In genomic region chr4:1762264-1763010, GRCh38 we compare ENCODE assay signal across 2 cellular contexts.
TF ChIP-seq lines count a peak whose summit lies in the region.

No MANE protein-coding gene starts in this region.

TF ChIP-seq in H1, 55 proteins besides CTCF, POLR2A, EP300 and RAD21:
- TF ChIP-seq POU5F1 (IDR thresholded peaks at IDR 0.05; ENCODE audit: low read depth, low read length) (no peak), CTBP2 (IDR thresholded peaks at IDR 0.05; ENCODE audit: borderline replicate concordance, insufficient read depth, insufficient read length, low read length) (no peak), SUZ12 (IDR thresholded peaks at IDR 0.05; ENCODE audit: low read length) (no peak), TAF7 (optimal IDR thresholded peaks at IDR 0.05; ENCODE audit: borderline replicate concordance, low read depth, low read length) (no peak), HDAC2 (IDR thresholded peaks at IDR 0.05; ENCODE audit: borderline replicate concordance in 1 of 2, low read depth in 2 of 2, low read length in 2 of 2) (no peak), PHF8 (conservative IDR thresholded peaks at IDR 0.05; ENCODE audit: low read depth, low read length) (no peak)

TF ChIP-seq in HEK293T, 16 proteins besides CTCF, POLR2A, EP300 and RAD21:
- TF ChIP-seq FOXM1 (IDR thresholded peaks at IDR 0.05; ENCODE audit: borderline replicate concordance) (no peak), SP1 (IDR thresholded peaks at IDR 0.05) (no peak), L3MBTL2 (conservative IDR thresholded peaks at IDR 0.05) (no peak), ELF4 (IDR thresholded peaks at IDR 0.05) (no peak), CTBP1 (IDR thresholded peaks at IDR 0.05; ENCODE audit: borderline replicate concordance) (no peak), ZNF384 (IDR thresholded peaks at IDR 0.05) (no peak), FOXA1 (IDR thresholded peaks at IDR 0.05) (no peak), PKNOX1 (IDR thresholded peaks at IDR 0.05) (no peak), TARDBP (IDR thresholded peaks at IDR 0.05) (no peak)
